Comparison of ENCODE assay signal across 25 cellular contexts in the genomic region with DNA sequence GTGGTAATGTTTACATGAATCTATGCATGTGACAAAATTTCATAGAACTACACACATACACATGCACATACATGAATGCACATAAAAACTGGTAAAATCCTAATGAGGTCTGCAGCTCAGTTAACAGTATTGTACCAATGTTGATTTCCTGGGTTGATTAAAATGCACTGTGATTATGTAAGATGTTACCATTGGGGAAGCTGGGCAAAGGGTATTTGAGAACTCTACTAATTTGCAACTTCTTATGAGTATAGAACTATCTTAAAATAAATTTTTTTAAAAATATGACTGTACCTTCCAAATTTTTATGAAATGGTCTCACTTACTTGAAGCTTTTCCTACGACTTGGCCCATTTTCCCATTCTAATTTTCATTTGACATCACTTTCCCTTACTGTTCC.
"Had no signal": no experiment of that assay in that cellular context is flagged by ENCODE, and none has a peak within 500 bp of the region (broad histone marks: within the 10 kb centered on the region; RNA-seq: fewer than 3 reads in every experiment).

No MANE protein-coding gene starts in this region.

- H3K27ac ChIP-seq: colonic mucosa, coronary artery, dorsolateral prefrontal cortex, epithelial cell of prostate, esophagus muscularis mucosa, esophagus squamous epithelium, foreskin keratinocyte, gastrocnemius medialis, gastroesophageal sphincter, heart left ventricle, heart right ventricle had no signal

- H3K27ac Mint-ChIP-seq: dendritic cell treated with granulocyte-macrophage colony-stimulating factor and Interleukin-4, amounts not matched to agents 40 ng/mL and 50 ng/mL, for 4 days; effector memory CD8-positive, alpha-beta T cell; endodermal cell had no signal

- H3K27me3 Mint-ChIP-seq: effector memory CD8-positive, alpha-beta T cell had no signal

- H3K4me3 ChIP-seq: colonic mucosa, coronary artery, dorsolateral prefrontal cortex, esophagus muscularis mucosa, esophagus squamous epithelium, gastrocnemius medialis, gastroesophageal sphincter, heart left ventricle, heart right ventricle had no signal

- DNase-seq: colonic mucosa; cortex of kidney; dermis blood vessel endothelial cell; dorsolateral prefrontal cortex; effector CD4-positive, alpha-beta T cell; effector CD8-positive, alpha-beta T cell; effector memory CD4-positive, alpha-beta T cell; effector memory CD8-positive, alpha-beta T cell; endodermal cell; erythroblast; esophagus squamous epithelium; foreskin fibroblast; foreskin keratinocyte; foreskin melanocyte; gastrocnemius medialis; glutamatergic neuron; head of caudate nucleus; heart left ventricle; heart right ventricle had no signal

- H3K9me3 ChIP-seq: colonic mucosa, esophagus muscularis mucosa, esophagus squamous epithelium, gastrocnemius medialis, gastroesophageal sphincter had no signal

- H3K9me3 Mint-ChIP-seq: effector memory CD8-positive, alpha-beta T cell had no signal

- H3K4me1 ChIP-seq: colonic mucosa, esophagus muscularis mucosa, esophagus squamous epithelium, foreskin keratinocyte, gastrocnemius medialis, gastroesophageal sphincter had no signal

- H3K4me3 Mint-ChIP-seq: dendritic cell treated with granulocyte-macrophage colony-stimulating factor and Interleukin-4, amounts not matched to agents 40 ng/mL and 50 ng/mL, for 4 days; effector memory CD8-positive, alpha-beta T cell; endodermal cell had no signal

- ATAC-seq: effector memory CD8-positive, alpha-beta T cell; esophagus mucosa; foreskin keratinocyte; gastrocnemius medialis; gastroesophageal sphincter; heart left ventricle; heart right ventricle had no signal

- H3K36me3 ChIP-seq: colonic mucosa, esophagus muscularis mucosa, esophagus squamous epithelium, gastrocnemius medialis, gastroesophageal sphincter, heart left ventricle, heart right ventricle had no signal
